Comparison of ENCODE assay signal across 1 cellular context in the genomic region with DNA sequence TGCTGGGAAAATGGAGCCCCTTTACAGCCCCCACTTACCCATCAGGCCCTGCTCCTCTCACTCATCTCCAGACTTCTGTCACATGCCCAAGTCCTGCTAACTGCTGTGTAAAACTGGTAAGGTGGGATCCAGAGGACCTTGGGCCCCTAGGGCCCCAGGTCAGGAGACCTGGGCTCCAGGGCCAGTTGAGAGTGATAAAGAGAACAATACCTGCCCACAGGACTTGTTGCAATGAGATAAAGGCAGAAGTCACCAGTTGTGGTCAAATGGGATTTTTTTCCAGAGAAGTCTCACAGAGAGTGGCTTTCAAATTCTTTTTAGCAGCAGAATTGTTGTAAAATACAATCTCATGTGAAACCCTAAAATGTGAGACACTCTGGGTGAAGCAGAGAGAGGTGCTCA.
A peak's percentile ranks its signal among the peaks of the same experiment; 100 is the strongest.
TF ChIP-seq lines count a peak whose summit lies in the region.

No MANE protein-coding gene starts in this region.

TF ChIP-seq in GM12878, 131 proteins besides CTCF, POLR2A, EP300 and RAD21:
- TF ChIP-seq, protein P1, sequence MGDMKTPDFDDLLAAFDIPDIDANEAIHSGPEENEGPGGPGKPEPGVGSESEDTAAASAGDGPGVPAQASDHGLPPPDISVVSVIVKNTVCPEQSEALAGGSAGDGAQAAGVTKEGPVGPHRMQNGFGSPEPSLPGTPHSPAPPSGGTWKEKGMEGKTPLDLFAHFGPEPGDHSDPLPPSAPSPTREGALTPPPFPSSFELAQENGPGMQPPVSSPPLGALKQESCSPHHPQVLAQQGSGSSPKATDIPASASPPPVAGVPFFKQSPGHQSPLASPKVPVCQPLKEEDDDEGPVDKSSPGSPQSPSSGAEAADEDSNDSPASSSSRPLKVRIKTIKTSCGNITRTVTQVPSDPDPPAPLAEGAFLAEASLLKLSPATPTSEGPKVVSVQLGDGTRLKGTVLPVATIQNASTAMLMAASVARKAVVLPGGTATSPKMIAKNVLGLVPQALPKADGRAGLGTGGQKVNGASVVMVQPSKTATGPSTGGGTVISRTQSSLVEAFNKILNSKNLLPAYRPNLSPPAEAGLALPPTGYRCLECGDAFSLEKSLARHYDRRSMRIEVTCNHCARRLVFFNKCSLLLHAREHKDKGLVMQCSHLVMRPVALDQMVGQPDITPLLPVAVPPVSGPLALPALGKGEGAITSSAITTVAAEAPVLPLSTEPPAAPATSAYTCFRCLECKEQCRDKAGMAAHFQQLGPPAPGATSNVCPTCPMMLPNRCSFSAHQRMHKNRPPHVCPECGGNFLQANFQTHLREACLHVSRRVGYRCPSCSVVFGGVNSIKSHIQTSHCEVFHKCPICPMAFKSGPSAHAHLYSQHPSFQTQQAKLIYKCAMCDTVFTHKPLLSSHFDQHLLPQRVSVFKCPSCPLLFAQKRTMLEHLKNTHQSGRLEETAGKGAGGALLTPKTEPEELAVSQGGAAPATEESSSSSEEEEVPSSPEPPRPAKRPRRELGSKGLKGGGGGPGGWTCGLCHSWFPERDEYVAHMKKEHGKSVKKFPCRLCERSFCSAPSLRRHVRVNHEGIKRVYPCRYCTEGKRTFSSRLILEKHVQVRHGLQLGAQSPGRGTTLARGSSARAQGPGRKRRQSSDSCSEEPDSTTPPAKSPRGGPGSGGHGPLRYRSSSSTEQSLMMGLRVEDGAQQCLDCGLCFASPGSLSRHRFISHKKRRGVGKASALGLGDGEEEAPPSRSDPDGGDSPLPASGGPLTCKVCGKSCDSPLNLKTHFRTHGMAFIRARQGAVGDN (IDR thresholded peaks at IDR 0.05): peak; percentile 48; the same call in 1 of the 2 replicates
- TF ChIP-seq SUPT20H (IDR thresholded peaks at IDR 0.05; ENCODE audit: borderline replicate concordance, control insufficient read depth, low read depth, low read length) (no peak), CREB1 (IDR thresholded peaks at IDR 0.05; ENCODE audit: low read depth) (0 out of 2 replicates have a peak, but pooled peaks have one; percentile 12), RUNX3 (IDR thresholded peaks at IDR 0.05; ENCODE audit: low read length) (peak; percentile 38; the same call in 1 of the 2 replicates), BHLHE40 (IDR thresholded peaks at IDR 0.05; ENCODE audit: borderline replicate concordance in 1 of 2, low read depth in 2 of 2, low read length in 1 of 2) (peak; percentile 10 to 23; a peak in 1 of 4 replicates)
